Comparison of ENCODE assay signal across 21 cellular contexts in genomic region chr14:30251557-30252100, GRCh38.
"Had no signal": no experiment of that assay in that cellular context is flagged by ENCODE, and none has a peak within 500 bp of the region (broad histone marks: within the 10 kb centered on the region; RNA-seq: fewer than 3 reads in every experiment).

No MANE protein-coding gene starts in this region.

- DNase-seq: Karpas-422, KG1, MG63, NCI-H1092, NCI-H1105 treated with DMSO at 0.1 percent for 48 hours, NCI-H1417 treated with DMSO at 0.1 percent for 48 hours, NCI-H146, NCI-H1694 treated with DMSO at 0.1 percent for 48 hours, NCI-H1930, NCI-H2081, NCI-H2107, NCI-H2227 treated with DMSO at 0.1 percent for 48 hours, NCI-H524, NCI-H526 treated with DMSO at 0.1 percent for 48 hours, NCI-H774, SHP77, SJCRH30 had no signal

- ATAC-seq: Panc1, SK-N-SH treated with all-trans-retinoic acid at 6 μM for 48 hours had no signal

- H3K4me1 ChIP-seq: SJCRH30 had no signal

- H3K9me3 ChIP-seq: MG63, SJCRH30 had no signal

- H3K4me3 ChIP-seq: MG63, SJCRH30 had no signal

- H3K36me3 ChIP-seq: MG63, SJCRH30 had no signal

- H3K27me3 ChIP-seq: MG63 had no signal

- H3K27ac ChIP-seq: HL-60, RWPE1, SJCRH30 had no signal
